ENCODE assay signal across 8 cellular contexts in the genomic region with DNA sequence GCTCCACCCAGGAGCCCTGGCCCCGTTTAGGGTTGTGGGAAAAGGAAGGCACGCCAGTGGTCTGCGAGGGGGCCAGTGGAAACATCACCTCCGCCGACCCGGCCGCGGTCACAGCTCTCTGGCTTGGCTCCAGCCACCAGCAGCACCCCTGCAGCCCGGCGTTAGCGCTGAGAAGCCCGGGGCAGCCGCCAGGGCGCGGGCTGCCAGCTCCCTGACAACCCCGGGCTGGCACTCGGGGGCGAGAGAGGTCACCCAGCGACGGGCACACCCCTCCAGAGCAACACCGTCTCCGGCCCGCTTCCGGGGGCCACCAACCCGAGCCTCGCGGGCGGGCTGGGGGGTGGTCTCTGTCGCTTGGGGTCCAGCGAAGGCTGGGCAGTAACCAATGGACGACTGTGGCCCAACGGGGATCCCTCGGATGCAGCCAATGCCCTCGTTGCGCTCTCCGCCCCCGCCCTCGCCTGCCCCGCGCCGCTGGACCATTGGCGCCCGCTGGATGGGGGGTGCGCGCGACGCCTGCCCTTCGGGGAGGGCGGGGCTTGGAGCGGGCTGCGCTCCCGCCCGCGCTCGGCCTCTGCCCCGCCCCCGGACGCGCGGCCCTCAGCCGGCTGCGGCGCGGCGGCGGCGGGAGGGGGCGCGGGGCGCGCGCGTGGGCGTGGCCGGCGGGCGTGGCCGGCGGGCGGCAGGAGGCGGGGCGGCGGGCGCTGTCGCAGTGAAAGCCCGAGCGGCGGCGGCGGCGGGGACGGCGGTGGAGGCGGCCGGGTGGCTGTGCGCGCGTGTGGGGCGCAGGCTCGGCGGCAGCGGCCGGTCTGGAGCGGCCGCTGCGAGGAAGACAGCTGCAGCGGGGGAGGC. TPM values are rescaled to one million over a fixed set of nuclear protein-coding genes. Genes with fewer than 3 reads are reported as not detected.
A peak's percentile ranks its signal among the peaks of the same experiment; 100 is the strongest.
DNase-seq lines count a peak whose midpoint lies in the region; ATAC-seq and TF ChIP-seq lines count a peak whose summit lies in the region.

A gene (plus strand): TSS at position 712 of the 852 bp plus-strand sequence. CDS start 1,007 bp downstream, outside the sequence.

- H3K4me3 ChIP-seq in kidney epithelial cell (ENCODE audit: low read depth, low read length), result peak within 1 kb of the TSS; percentile 49

- TF ChIP-seq CTCF in 22Rv1 (IDR thresholded peaks at IDR 0.05), result peak; percentile 12; the same call in 1 of the 2 replicates
- TF ChIP-seq CTCF in kidney epithelial cell (IDR thresholded peaks at IDR 0.05; ENCODE audit: insufficient read depth, low read length, poor library complexity, severe bottlenecking), result peak; percentile 47

- H3K27me3 ChIP-seq in kidney epithelial cell (ENCODE audit: control insufficient read depth, insufficient read depth, low read length), result peaks cover 57% of the 10 kb centered on the region

- ATAC-seq in GM18502 (IDR thresholded peaks at IDR 0.05; ENCODE audit: poor library complexity, unreplicated experiment) (peak; percentile 72), HG03097 (IDR thresholded peaks at IDR 0.05; ENCODE audit: low FRiP score, unreplicated experiment) (peak; percentile 60)

- H3K27ac ChIP-seq in 22Rv1, result no peak within 1 kb of the TSS

- no peaks in the 10 kb centered on the region for H3K36me3 ChIP-seq in kidney epithelial cell (ENCODE audit: control insufficient read depth, insufficient read depth, low read length)

- DNase-seq in NCI-H345 treated with DMSO at 0.1 percent for 48 hours (lab: John Stamatoyannopoulos, UW; ENCODE audit: unreplicated experiment) (peak; percentile 83), cerebellum (ENCODE audit: low spot score) (peak; percentile 99), kidney epithelial cell (ENCODE audit: low read depth) (no peak)
- peak; percentile 83 for DNase-seq in activated CD4-positive, CD25-positive, alpha-beta regulatory T cell treated with anti-CD3 and anti-CD28 coated beads, Interleukin-2, amount 50 U/mL, for 72 hours
- peak; percentile 69 to 70 for DNase-seq in stimulated activated CD4-positive, alpha-beta T cell treated with anti-CD3 and anti-CD28 coated beads, Interleukin-15, amount 100 ng/mL, for 1 hour (ENCODE audit: low read depth in 1 of 2, low spot score in 1 of 2)

RNA-seq across cellular contexts. Expression of the gene that starts here (rescaled TPM):
- total RNA-seq in cerebellum (14.7 TPM), kidney epithelial cell (1.4 and 4.3 TPM in 2 replicates)
